ENCODE assay signal across 11 cellular contexts in the genomic region with DNA sequence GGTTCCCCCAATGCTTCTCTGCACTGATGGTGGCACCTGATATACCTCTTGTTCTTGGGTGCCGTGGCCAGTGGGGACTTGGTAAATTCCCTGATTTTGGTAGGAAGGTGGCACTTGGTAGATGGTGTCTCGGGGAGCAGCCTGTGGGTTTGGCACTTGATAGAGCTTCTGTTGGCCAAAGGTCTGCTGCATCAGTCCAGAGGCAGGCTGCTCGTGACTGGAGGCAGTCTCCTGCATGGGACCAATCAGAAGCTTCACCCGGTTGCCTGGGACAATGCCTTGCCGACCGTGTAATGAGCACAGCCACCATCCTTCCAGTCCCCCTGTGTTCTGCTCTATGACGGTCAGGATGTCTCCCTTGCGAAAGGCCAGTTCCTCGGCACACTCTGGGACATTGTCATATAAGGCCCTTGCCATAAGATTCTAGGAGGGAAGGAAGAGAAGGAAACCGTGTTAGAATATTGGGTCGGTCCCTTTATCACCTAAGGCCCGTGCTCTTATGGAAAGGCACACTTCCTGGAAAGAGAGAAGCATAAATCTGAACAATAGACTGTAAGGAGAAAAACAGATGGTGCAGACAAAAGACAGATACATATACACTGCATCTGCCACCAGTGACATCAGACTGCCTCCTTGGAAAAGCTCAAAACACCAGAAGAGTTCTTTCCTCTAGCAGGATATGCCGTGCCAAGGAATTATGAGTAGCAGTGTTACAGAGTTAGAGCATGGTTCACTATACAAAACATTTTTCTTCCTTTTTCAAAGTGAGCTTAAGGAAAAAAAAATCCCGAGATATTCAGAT. TPM values are rescaled to one million over a fixed set of nuclear protein-coding genes. Genes with fewer than 3 reads are reported as not detected.
DNase-seq lines count a peak whose midpoint lies in the region; ATAC-seq, FAIRE-seq and TF ChIP-seq lines count a peak whose summit lies in the region.
"Had no signal": no experiment of that assay in that cellular context is flagged by ENCODE, and none has a peak within 500 bp of the region (broad histone marks: within the 10 kb centered on the region; RNA-seq: fewer than 3 reads in every experiment).

No MANE protein-coding gene starts in this region.

- H3K36me3 ChIP-seq in HepG2 (replicated peaks in 1 of 2; ENCODE audit: control insufficient read depth in 1 of 2, insufficient read depth in 2 of 2, low read length in 2 of 2) (peaks cover 54 to 98% of the 10 kb centered on the region in 2 experiments), stomach smooth muscle (ENCODE audit: control insufficient read depth in 2 of 2, insufficient read depth in 2 of 2, low read length in 2 of 2) (no peaks in the 10 kb centered on the region)

- no peak overlapping the region for H3K9ac ChIP-seq in HepG2 (ENCODE audit: insufficient read depth, low read depth, low read length)
- H3K9ac ChIP-seq in stomach smooth muscle (ENCODE audit: low read length in 2 of 2): peak overlapping the region; percentile 23 to 36

- H2AFZ ChIP-seq in HepG2 (ENCODE audit: low read length): no peak overlapping the region

- DNase-seq in NCI-H446 (lab: John Stamatoyannopoulos, UW): peak; percentile 34 to 42
- DNase-seq in caudate nucleus (lab: John Stamatoyannopoulos, UW): no peak
- no peak for DNase-seq in HepG2 (ENCODE audit: low spot score)
- DNase-seq in AG08395 (ENCODE audit: low spot score): no peak
- no peak for DNase-seq in midbrain (lab: John Stamatoyannopoulos, UW)
- DNase-seq: activated naive CD4-positive, alpha-beta T cell treated with anti-CD3 and anti-CD28 coated beads, Interleukin-2, amount 10 ng/mL, durations not matched to agents 7 days and 5 days had no signal

- peak in 1 of 2 experiments; percentile 46; a peak in 1 of 4 replicates for TF ChIP-seq POLR2A in HepG2 (IDR thresholded peaks at IDR 0.05; ENCODE audit: insufficient read depth in 1 of 2, low read depth in 2 of 2, low read length in 2 of 2)

- H3K4me3 ChIP-seq in HepG2 (replicated peaks in 1 of 3; ENCODE audit: insufficient read depth in 1 of 3, low read depth in 2 of 3, low read length in 3 of 3): no peak overlapping the region
- peak overlapping the region in 1 of 2 donors; percentile 52 for H3K4me3 ChIP-seq in stomach smooth muscle (ENCODE audit: low read length in 2 of 2)

- H3K27me3 ChIP-seq in HepG2 (ENCODE audit: control insufficient read depth in 1 of 2, insufficient read depth in 2 of 2, low read length in 2 of 2): no peaks in the 10 kb centered on the region
- H3K27me3 ChIP-seq in stomach smooth muscle (ENCODE audit: control insufficient read depth in 1 of 2, insufficient read depth in 2 of 2, low read length in 2 of 2): no peaks in the 10 kb centered on the region

- H3K4me2 ChIP-seq in HepG2 (ENCODE audit: low read depth, low read length): no peak overlapping the region

- FAIRE-seq in HepG2 (lab: Jason Lieb, UNC): no peak
- FAIRE-seq: GM18507 had no signal

- peaks cover 100% of the 10 kb centered on the region for H3K79me2 ChIP-seq in HepG2 (ENCODE audit: insufficient read depth, low read length)

- peaks cover 100% of the 10 kb centered on the region for H4K20me1 ChIP-seq in HepG2 (ENCODE audit: insufficient read depth, low read length)

- ATAC-seq in HepG2 (no peak), HG02642 (IDR thresholded peaks at IDR 0.05; ENCODE audit: poor library complexity, unreplicated experiment) (no peak), GM19035 (IDR thresholded peaks at IDR 0.05; ENCODE audit: unreplicated experiment) (no peak)
- ATAC-seq: Panc1 had no signal

- no TSS peak for BruUV-seq in HepG2 (replicated peaks; lab: Mats Ljungman, UMichigan)

- WGBS in HepG2 (ENCODE audit: low lambda C conversion rate): 90% methylated on average over 13 of the region's 14 CpGs

- no peak for TF ChIP-seq RAD21 in HepG2 (CRISPR knock-in tag; IDR thresholded peaks at IDR 0.05)

- CTCF ChIA-PET in HepG2 (lab: Yijun Ruan, JAX; ENCODE audit: low intra/inter-chr PET ratio, low total read pairs): no interaction called here

- TF ChIP-seq EP300 in HepG2 (IDR thresholded peaks at IDR 0.05; ENCODE audit: low read depth in 2 of 2, low read length in 2 of 2) (no peak), HepG2 (CRISPR knock-in tag; IDR thresholded peaks at IDR 0.05; ENCODE audit: borderline replicate concordance) (no peak)

- H3K9me3 ChIP-seq in HepG2 (ENCODE audit: low read length): no peaks in the 10 kb centered on the region
- H3K9me3 ChIP-seq in stomach smooth muscle (ENCODE audit: control insufficient read depth in 2 of 2, low read length in 2 of 2): no peaks in the 10 kb centered on the region

- H3K4me1 ChIP-seq in HepG2 (ENCODE audit: insufficient read depth, low read length): peaks cover 100% of the 10 kb centered on the region
- H3K4me1 ChIP-seq in stomach smooth muscle (ENCODE audit: control insufficient read depth, insufficient read depth, low read length): peaks cover 39% of the 10 kb centered on the region

- POLR2A ChIA-PET in HepG2 (lab: Yijun Ruan, JAX): interaction anchor here (0.8 kb wide), 1 partner anchor 11 kb away, joined by 4 read pairs; no protein-coding TSS in a partner anchor

- no peak for TF ChIP-seq CTCF in HepG2 (CRISPR knock-in tag; IDR thresholded peaks at IDR 0.05)

- in situ Hi-C loops in HepG2 (cut with HindIII; ENCODE audit: extremely low pct_ligation_motif_present, low pct_unique_long_range_greater_than_20kb): no loop called here

- intact Hi-C loops in HepG2 (cut with micrococcal nuclease; ENCODE audit: unreplicated experiment): no loop called here

- H3K27ac ChIP-seq in caudate nucleus (ENCODE audit: low read depth, low read length): peak overlapping the region; percentile 14
- no peak overlapping the region for H3K27ac ChIP-seq in HepG2 (ENCODE audit: extremely low read length, insufficient read depth, low read length)
- peak overlapping the region; percentile 83 for H3K27ac ChIP-seq in stomach smooth muscle (ENCODE audit: low read length)

TF ChIP-seq in HepG2, 621 proteins besides CTCF, POLR2A, EP300 and RAD21 (continues in another document):
- 0 out of 2 replicates have a peak, but pooled peaks have one; percentile 37 for TF ChIP-seq TGIF2 (CRISPR knock-in tag; IDR thresholded peaks at IDR 0.05)

RNA-seq across cellular contexts. Expression of a gene that starts 19.0 kb away (rescaled TPM):
- 27.1 and 31.4 TPM in 2 replicates for total RNA-seq in HepG2 (2016; rRNA removed; fragmentation: Illumina TruSeq; extraction: Trizol)
- 3.1 and 3.2 TPM in 2 replicates for total RNA-seq in HepG2 (2016; cell fraction: cytosol; rRNA removed; fragmentation: Illumina TruSeq; extraction: Trizol; ENCODE audit: low read depth)
- 25.2 and 29.8 TPM in 2 replicates for total RNA-seq in HepG2 (2016; cell fraction: insoluble cytoplasmic fraction; rRNA removed; fragmentation: Illumina TruSeq; extraction: Trizol)
- 11.6 and 12.3 TPM in 2 replicates for total RNA-seq in HepG2 (2016; cell fraction: membrane; rRNA removed; fragmentation: Illumina TruSeq; extraction: Trizol)
- 24.2 and 25.4 TPM in 2 replicates for total RNA-seq in HepG2 (2016; cell fraction: nucleus; rRNA removed; fragmentation: Illumina TruSeq; extraction: Trizol)
- polyA plus RNA-seq in HepG2 (2011; rRNA removed): 363 and 389 TPM in 2 replicates
- 249 and 284 TPM in 2 replicates for polyA plus RNA-seq in HepG2 (2011; cell fraction: cytosol; rRNA removed)
- polyA plus RNA-seq in HepG2 (2011; cell fraction: nucleus; rRNA removed): 241 and 254 TPM in 2 replicates
- polyA plus RNA-seq in HepG2 (2012): 141 and 166 TPM in 2 replicates
- polyA plus RNA-seq in HepG2 (2016; cell fraction: cytosol; fragmentation: Illumina TruSeq; extraction: Trizol; ENCODE audit: low read depth): 1.5 and 2.0 TPM in 2 replicates
- 26.5 and 29.0 TPM in 2 replicates for polyA plus RNA-seq in HepG2 (2016; cell fraction: insoluble cytoplasmic fraction; fragmentation: Illumina TruSeq; extraction: Trizol; ENCODE audit: low read depth)
- polyA plus RNA-seq in HepG2 (2016; cell fraction: membrane; fragmentation: Illumina TruSeq; extraction: Trizol; ENCODE audit: low read depth): 4.0 and 4.8 TPM in 2 replicates
- 28.0 and 29.7 TPM in 2 replicates for polyA plus RNA-seq in HepG2 (2016; cell fraction: nucleus; fragmentation: Illumina TruSeq; extraction: Trizol; ENCODE audit: insufficient read depth, low read depth)
- 3.4 and 577 TPM in 2 replicates for polyA minus RNA-seq in HepG2 (2011; rRNA and poly(A)+ RNA removed; ENCODE audit: low replicate concordance)
- 263 and 295 TPM in 2 replicates for polyA minus RNA-seq in HepG2 (2011; cell fraction: cytosol; rRNA and poly(A)+ RNA removed)
- polyA minus RNA-seq in HepG2 (2011; cell fraction: nucleus; rRNA and poly(A)+ RNA removed): 268 and 334 TPM in 2 replicates

Comparison
In these comparisons a context has a peak if more than half of its experiments do, and no peak if none do; other contexts are left out.
1. DNase-seq: peak in NCI-H446 (2 of 2); none in caudate nucleus (0 of 61), HepG2 (single experiment), AG08395 (single experiment) and midbrain (single experiment).